Comparison of ENCODE assay signal across 8 cellular contexts in genomic region chr5:180811623-180812119, GRCh38.
DNase-seq lines count a peak whose midpoint lies in the region; ATAC-seq and TF ChIP-seq lines count a peak whose summit lies in the region.
"Had no signal": no experiment of that assay in that cellular context is flagged by ENCODE, and none has a peak within 500 bp of the region (broad histone marks: within the 10 kb centered on the region; RNA-seq: fewer than 3 reads in every experiment).

No MANE protein-coding gene starts in this region.

- H3K27ac ChIP-seq in WERI-Rb-1 (peak overlapping the region; percentile 18; the same call in 1 of the 2 replicates), iPS-18a (ENCODE audit: low read length) (no peak overlapping the region), brain microvascular endothelial cell (no peak overlapping the region)

- H3K4me1 Mint-ChIP-seq in stimulated activated naive B cell treated with anti-CD40 and anti-IgM and Interleukin-4, amounts not matched to agents 10 μg/mL and 1 μg/mL and 100 μg/mL, for 72 hours: peaks cover 61 to 75% of the 10 kb centered on the region in 2 donors

- TF ChIP-seq CTCF in HFF-Myc (IDR thresholded peaks at IDR 0.05; ENCODE audit: low read depth, low read length, missing control alignments) (no peak), WERI-Rb-1 (IDR thresholded peaks at IDR 0.05; ENCODE audit: low read depth, low read length) (no peak), brain microvascular endothelial cell (IDR thresholded peaks at IDR 0.05; ENCODE audit: low read depth, low read length, missing control alignments) (no peak)

- 0 out of 2 replicates have a peak overlapping the region, but pooled peaks have one; percentile 56 for H3K4me3 ChIP-seq in HFF-Myc (replicated peaks; ENCODE audit: low read depth, low read length)
- no peak overlapping the region; the same call in 1 of the 2 replicates for H3K4me3 ChIP-seq in WERI-Rb-1 (ENCODE audit: low read depth, low read length)
- peak overlapping the region; percentile 64 for H3K4me3 ChIP-seq in iPS-18a (ENCODE audit: low read length)
- no peak overlapping the region for H3K4me3 ChIP-seq in brain microvascular endothelial cell (ENCODE audit: low read depth, low read length)

- DNase-seq in HFF-Myc (ENCODE audit: extremely low read depth, low read depth) (no peak), WERI-Rb-1 (no peak), DMS79 (lab: John Stamatoyannopoulos, UW) (no peak), AG20443 (ENCODE audit: low spot score) (no peak), brain microvascular endothelial cell (no peak)
- DNase-seq in stimulated activated naive B cell treated with anti-CD40 and anti-IgM and Interleukin-4, amounts not matched to agents 10 μg/mL and 1 μg/mL and 100 μg/mL, for 72 hours: no peak
- DNase-seq: stimulated activated naive CD4-positive, alpha-beta T cell had no signal

- in situ Hi-C loops in brain microvascular endothelial cell (cut with HindIII; ENCODE audit: low pct_ligation_motif_present, low sequenced_read_pairs): no loop called here

- peak overlapping the region; percentile 95 for H3K27ac Mint-ChIP-seq in stimulated activated naive B cell treated with anti-CD40 and anti-IgM and Interleukin-4, amounts not matched to agents 10 μg/mL and 1 μg/mL and 100 μg/mL, for 72 hours

- no peaks in the 10 kb centered on the region for H3K36me3 ChIP-seq in WERI-Rb-1
- H3K36me3 ChIP-seq in iPS-18a (ENCODE audit: control insufficient read depth, low read depth, low read length): no peaks in the 10 kb centered on the region
- no peaks in the 10 kb centered on the region for H3K36me3 ChIP-seq in brain microvascular endothelial cell (replicated peaks)

- H3K9me3 ChIP-seq in WERI-Rb-1 (ENCODE audit: severe bottlenecking) (no peaks in the 10 kb centered on the region), iPS-18a (ENCODE audit: control insufficient read depth, low read depth, low read length) (no peaks in the 10 kb centered on the region)

- no peak for ATAC-seq in stimulated activated naive B cell treated with anti-CD40 and anti-IgM and Interleukin-4, amounts not matched to agents 10 μg/mL and 1 μg/mL and 100 μg/mL, for 72 hours (replicated peaks)

- peaks cover 78 to 83% of the 10 kb centered on the region in 2 donors for H3K36me3 Mint-ChIP-seq in stimulated activated naive B cell treated with anti-CD40 and anti-IgM and Interleukin-4, amounts not matched to agents 10 μg/mL and 1 μg/mL and 100 μg/mL, for 72 hours

- peak overlapping the region; percentile 81 to 98 for H3K4me3 Mint-ChIP-seq in stimulated activated naive B cell treated with anti-CD40 and anti-IgM and Interleukin-4, amounts not matched to agents 10 μg/mL and 1 μg/mL and 100 μg/mL, for 72 hours

- H3K4me1 ChIP-seq in iPS-18a (ENCODE audit: control insufficient read depth, low read depth, low read length): peaks cover 24% of the 10 kb centered on the region

- H3K27me3 Mint-ChIP-seq in stimulated activated naive B cell treated with anti-CD40 and anti-IgM and Interleukin-4, amounts not matched to agents 10 μg/mL and 1 μg/mL and 100 μg/mL, for 72 hours: peaks cover 0 to 5% of the 10 kb centered on the region in 2 donors

- no peak overlapping the region for H3K9ac ChIP-seq in iPS-18a (ENCODE audit: low read length)

- H3K9me3 Mint-ChIP-seq in stimulated activated naive B cell treated with anti-CD40 and anti-IgM and Interleukin-4, amounts not matched to agents 10 μg/mL and 1 μg/mL and 100 μg/mL, for 72 hours: peaks cover 0 to 2% of the 10 kb centered on the region in 2 donors

- H3K27me3 ChIP-seq in WERI-Rb-1 (ENCODE audit: insufficient read depth, low read depth, severe bottlenecking) (no peaks in the 10 kb centered on the region), iPS-18a (ENCODE audit: control insufficient read depth, insufficient read depth, low read length) (no peaks in the 10 kb centered on the region), brain microvascular endothelial cell (replicated peaks) (no peaks in the 10 kb centered on the region)

Comparison
In these comparisons a context has a peak if more than half of its experiments do, and no peak if none do; other contexts are left out.
1. H3K4me3 ChIP-seq: peak in HFF-Myc (single experiment) and iPS-18a (single experiment); none in WERI-Rb-1 (single experiment) and brain microvascular endothelial cell (single experiment).